ENCODE assay signal across 17 cellular contexts in the genomic region with DNA sequence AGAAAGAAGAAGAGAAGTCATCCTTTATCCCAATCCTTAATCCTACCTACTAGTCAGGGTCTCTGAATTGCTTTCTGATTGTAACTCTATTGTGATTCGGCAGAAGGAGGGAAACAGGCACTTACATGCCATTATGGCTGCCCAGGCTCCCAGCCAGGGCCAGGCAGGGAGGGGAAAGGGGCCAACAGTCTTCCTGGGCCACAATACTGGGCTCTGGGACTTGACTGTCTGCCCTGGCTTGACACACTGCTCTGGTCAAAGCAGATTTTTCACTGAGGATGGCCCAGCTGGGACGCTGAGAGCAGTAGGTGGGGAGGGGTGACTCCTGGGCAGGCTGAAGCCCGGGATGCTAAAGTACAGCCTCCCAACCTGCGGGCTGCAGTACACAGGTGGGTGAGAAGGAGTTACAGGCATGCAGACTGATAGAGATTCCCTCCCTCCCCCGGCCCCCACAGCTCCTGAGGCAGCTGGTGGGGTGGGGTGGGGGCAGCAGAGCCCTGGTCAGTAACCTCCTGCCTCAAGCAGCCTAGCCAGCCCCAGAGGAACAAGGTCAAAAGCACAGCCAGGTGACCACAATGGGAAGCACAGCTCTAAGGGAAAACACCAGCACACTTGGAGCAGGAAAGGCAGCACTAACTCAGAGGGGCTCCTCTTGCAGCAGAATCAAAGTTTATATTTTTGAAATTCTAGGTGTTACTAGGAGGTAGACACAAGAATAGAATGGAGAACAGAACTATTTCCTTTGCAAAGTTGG. TPM values are rescaled to one million over a fixed set of nuclear protein-coding genes. Genes with fewer than 3 reads are reported as not detected.
"Had no signal": no experiment of that assay in that cellular context is flagged by ENCODE, and none has a peak within 500 bp of the region (broad histone marks: within the 10 kb centered on the region; RNA-seq: fewer than 3 reads in every experiment).

No MANE protein-coding gene starts in this region.

- FAIRE-seq: islet of Langerhans, pancreas had no signal

- H3K27ac ChIP-seq: body of pancreas, foreskin keratinocyte, heart right ventricle, pancreas, skin epidermis had no signal

- H3K36me3 ChIP-seq: heart right ventricle, pancreas had no signal

- H3K9me3 ChIP-seq: body of pancreas, heart right ventricle, pancreas had no signal

- DNase-seq: activated CD4-positive, alpha-beta T cell treated with anti-CD3 and anti-CD28 coated beads, Interleukin-2, amount 10 ng/mL, durations not matched to agents 7 days and 5 days; activated CD8-positive, alpha-beta memory T cell treated with anti-CD3 and anti-CD28 coated beads, Interleukin-2, amount 50 U/mL, for 48 hours; activated gamma-delta T cell; activated T-cell treated with anti-CD3 and anti-CD28 coated beads, Interleukin-2, amount 50 U/mL, for 72 hours; body of pancreas; central memory CD4-positive, alpha-beta T cell; effector memory CD4-positive, alpha-beta T cell; foreskin keratinocyte; left colon; naive B cell; pancreas; right cardiac atrium; stimulated activated CD4-positive, alpha-beta T cell treated with anti-CD3 and anti-CD28 coated beads, Interleukin-4, amount 100 ng/mL, for 4 hours; stimulated activated naive CD8-positive, alpha-beta T cell treated with anti-CD3 and anti-CD28 coated beads, Interleukin-15, amount 100 ng/mL, for 72 hours had no signal

- H3K4me3 ChIP-seq: body of pancreas, heart right ventricle, pancreas, skin epidermis had no signal

- H3K27me3 ChIP-seq: body of pancreas, pancreas had no signal

- H3K4me1 ChIP-seq: body of pancreas, foreskin keratinocyte, pancreas had no signal

RNA-seq across cellular contexts. Expression of a gene that starts 25.3 kb away (rescaled TPM):
- total RNA-seq: activated CD4-positive, alpha-beta T cell treated with anti-CD3 and anti-CD28 coated beads, Interleukin-2, amount 10 ng/mL, durations not matched to agents 7 days and 5 days; activated T-cell treated with anti-CD3 and anti-CD28 coated beads, Interleukin-2, amount 50 U/mL, for 72 hours had no signal
